32 cellular contexts compared by ENCODE assay signal in genomic region chr19:45243144-45243732, GRCh38. TPM values are rescaled to one million over a fixed set of nuclear protein-coding genes. Genes with fewer than 3 reads are reported as not detected.
"Had no signal": no experiment of that assay in that cellular context is flagged by ENCODE, and none has a peak within 500 bp of the region (broad histone marks: within the 10 kb centered on the region; RNA-seq: fewer than 3 reads in every experiment).

No MANE protein-coding gene starts in this region.

- H3K4me3 Mint-ChIP-seq: activated naive CD4-positive, alpha-beta T cell treated with anti-CD3 and anti-CD28 coated beads, Interleukin-2, amount 10 ng/mL, durations not matched to agents 7 days and 5 days; activated naive CD8-positive, alpha-beta T cell treated with anti-CD3 and anti-CD28 coated beads for 36 hours; activated T-helper 17 cell treated with anti-CD3 and anti-CD28 coated beads, Interleukin-2, amount 50 U/mL, for 72 hours had no signal

- H3K9ac ChIP-seq: SK-N-SH had no signal

- H3K9me3 ChIP-seq: SJCRH30, SK-N-SH had no signal

- DNase-seq: activated CD4-positive, alpha-beta T cell treated with anti-CD3 and anti-CD28 coated beads, Interleukin-2, amount 50 U/mL, for 1 hour; activated CD4-positive, CD25-positive, alpha-beta regulatory T cell; activated gamma-delta T cell; activated naive CD4-positive, alpha-beta T cell treated with anti-CD3 and anti-CD28 coated beads, Interleukin-2, amount 10 ng/mL, durations not matched to agents 7 days and 5 days; activated naive CD8-positive, alpha-beta T cell treated with anti-CD3 and anti-CD28 coated beads for 36 hours; activated T-cell treated with anti-CD3 and anti-CD28 coated beads for 4 hours; activated T-cell treated with anti-CD3 and anti-CD28 coated beads, Interleukin-2, amount 50 U/mL, for 48 hours; brain microvascular endothelial cell; KG1; NCI-H1092 treated with DMSO at 0.1 percent for 48 hours; NCI-H1417 treated with DMSO at 0.1 percent for 48 hours; NCI-H1694; NCI-H2029; NCI-H2107; NCI-H345; NCI-H510A; NCI-H526 treated with DMSO at 0.1 percent for 48 hours; NCI-H82; OCI-M1; Right ventricle myocardium superior; SJCRH30; SK-N-SH; SW 1271 had no signal

- H3K4me1 Mint-ChIP-seq: activated naive CD4-positive, alpha-beta T cell treated with anti-CD3 and anti-CD28 coated beads, Interleukin-2, amount 10 ng/mL, durations not matched to agents 7 days and 5 days; activated naive CD8-positive, alpha-beta T cell treated with anti-CD3 and anti-CD28 coated beads for 36 hours; activated T-helper 17 cell treated with anti-CD3 and anti-CD28 coated beads, Interleukin-2, amount 50 U/mL, for 72 hours had no signal

- H3K4me3 ChIP-seq: cardiac muscle cell, SJCRH30 had no signal

- H3K27me3 ChIP-seq: brain microvascular endothelial cell had no signal

- H3K36me3 ChIP-seq: brain microvascular endothelial cell, cardiac muscle cell, SJCRH30 had no signal

- H3K4me1 ChIP-seq: SJCRH30 had no signal

- ATAC-seq: activated T-helper 17 cell treated with anti-CD3 and anti-CD28 coated beads, Interleukin-2, amount 50 U/mL, for 72 hours; Panc1 had no signal

- H3K36me3 Mint-ChIP-seq: activated naive CD4-positive, alpha-beta T cell treated with anti-CD3 and anti-CD28 coated beads, Interleukin-2, amount 10 ng/mL, durations not matched to agents 7 days and 5 days; activated naive CD8-positive, alpha-beta T cell treated with anti-CD3 and anti-CD28 coated beads for 36 hours had no signal

- H3K27ac ChIP-seq: brain microvascular endothelial cell, cardiac muscle cell, RWPE1, SJCRH30, VCaP had no signal

- H3K9me3 Mint-ChIP-seq: activated naive CD4-positive, alpha-beta T cell treated with anti-CD3 and anti-CD28 coated beads, Interleukin-2, amount 10 ng/mL, durations not matched to agents 7 days and 5 days; activated naive CD8-positive, alpha-beta T cell treated with anti-CD3 and anti-CD28 coated beads for 36 hours; activated T-helper 17 cell treated with anti-CD3 and anti-CD28 coated beads, Interleukin-2, amount 50 U/mL, for 72 hours had no signal

- H3K4me2 ChIP-seq: SK-N-SH had no signal

- H3K27ac Mint-ChIP-seq: activated naive CD4-positive, alpha-beta T cell treated with anti-CD3 and anti-CD28 coated beads, Interleukin-2, amount 10 ng/mL, durations not matched to agents 7 days and 5 days; activated naive CD8-positive, alpha-beta T cell treated with anti-CD3 and anti-CD28 coated beads for 36 hours; activated T-helper 17 cell treated with anti-CD3 and anti-CD28 coated beads, Interleukin-2, amount 50 U/mL, for 72 hours had no signal

RNA-seq across cellular contexts. Expression of gene EXOC3L2, which starts 2.0 kb away (rescaled TPM):
- total RNA-seq: activated CD8-positive, alpha-beta memory T cell treated with anti-CD3 and anti-CD28 coated beads for 36 hours; activated naive CD8-positive, alpha-beta T cell treated with anti-CD3 and anti-CD28 coated beads for 36 hours; activated T-helper 17 cell treated with anti-CD3 and anti-CD28 coated beads, Interleukin-2, amount 50 U/mL, for 72 hours; LHCN-M2; M059J; SJCRH30; T-helper 1 cell treated with Interleukin-12 subunit alpha and Interleukin-12 subunit beta and Interleukin-4 antibody, amounts not matched to agents 30 ng/mL and 1 ng/mL, for 36 hours had no signal
